In genomic region chr1:205749094-205749825, GRCh38 we compare ENCODE assay signal across 1 cellular context.
TF ChIP-seq lines count a peak whose summit lies in the region.

No MANE protein-coding gene starts in this region.

TF ChIP-seq in HepG2, 621 proteins besides CTCF, POLR2A, EP300 and RAD21 (continues in another document):
- TF ChIP-seq ZNF609 (CRISPR knock-in tag; IDR thresholded peaks at IDR 0.05; ENCODE audit: borderline replicate concordance) (no peak), ZNF788 (CRISPR knock-in tag; IDR thresholded peaks at IDR 0.05; ENCODE audit: borderline replicate concordance) (peak; percentile 91; the same call in 1 of the 2 replicates), ZNF263 (CRISPR knock-in tag; IDR thresholded peaks at IDR 0.05) (no peak), ZBTB20 (CRISPR knock-in tag; IDR thresholded peaks at IDR 0.05; ENCODE audit: borderline replicate concordance, low read depth) (peak; percentile 88; the same call in 1 of the 2 replicates), ZMYM4 (CRISPR knock-in tag; IDR thresholded peaks at IDR 0.05) (peak; percentile 84), ARNT (IDR thresholded peaks at IDR 0.05) (no peak), DPF2 (CRISPR knock-in tag; IDR thresholded peaks at IDR 0.05; ENCODE audit: borderline replicate concordance, low read depth) (no peak), ZFYVE20 (CRISPR knock-in tag; IDR thresholded peaks at IDR 0.05; ENCODE audit: borderline replicate concordance, low read depth) (no peak), HOMEZ (CRISPR knock-in tag; IDR thresholded peaks at IDR 0.05; ENCODE audit: low read depth) (peak; percentile 69), ZNF83 (CRISPR knock-in tag; IDR thresholded peaks at IDR 0.05; ENCODE audit: borderline replicate concordance) (no peak), CREB1 (IDR thresholded peaks at IDR 0.05) (no peak), CREB1 (CRISPR knock-in tag; IDR thresholded peaks at IDR 0.05) (peak; percentile 35; the same call in 1 of the 2 replicates), ZNF205 (CRISPR knock-in tag; IDR thresholded peaks at IDR 0.05) (peak; percentile 81), ZXDC (CRISPR knock-in tag; IDR thresholded peaks at IDR 0.05) (no peak), ZBTB38 (CRISPR knock-in tag; IDR thresholded peaks at IDR 0.05) (peak; percentile 68; the same call in 1 of the 2 replicates), MED8 (CRISPR knock-in tag; IDR thresholded peaks at IDR 0.05; ENCODE audit: insufficient replicate concordance) (peak; percentile 45), TFAP4 (IDR thresholded peaks at IDR 0.05; ENCODE audit: borderline replicate concordance, low read depth) (peak; percentile 58; the same call in 1 of the 2 replicates), ZMYM3 (CRISPR knock-in tag; IDR thresholded peaks at IDR 0.05) (peak; percentile 59), AHR (CRISPR knock-in tag; IDR thresholded peaks at IDR 0.05) (no peak), ZNF292 (CRISPR knock-in tag; IDR thresholded peaks at IDR 0.05; ENCODE audit: borderline replicate concordance, low read depth) (0 out of 2 replicates have a peak, but pooled peaks have one; percentile 48), CENPT (CRISPR knock-in tag; IDR thresholded peaks at IDR 0.05; ENCODE audit: low read depth) (no peak), KLF13 (CRISPR knock-in tag; IDR thresholded peaks at IDR 0.05) (peak; percentile 23; the same call in 1 of the 2 replicates), TOE1 (CRISPR knock-in tag; IDR thresholded peaks at IDR 0.05) (no peak), PHF5A (CRISPR knock-in tag; IDR thresholded peaks at IDR 0.05; ENCODE audit: low read depth, unreplicated experiment) (peak; percentile 82), MIXL1 (CRISPR knock-in tag; IDR thresholded peaks at IDR 0.05) (0 out of 2 replicates have a peak, but pooled peaks have one; percentile 38), DRAP1 (CRISPR knock-in tag; IDR thresholded peaks at IDR 0.05) (peak; percentile 55), DMTF1 (CRISPR knock-in tag; IDR thresholded peaks at IDR 0.05) (no peak), SIN3A (IDR thresholded peaks at IDR 0.05; ENCODE audit: borderline replicate concordance, low read depth, low read length) (peak; percentile 20; the same call in 1 of the 2 replicates), SP5 (CRISPR knock-in tag; IDR thresholded peaks at IDR 0.05; ENCODE audit: borderline replicate concordance, low read depth) (peak; percentile 84), KAT8 (CRISPR knock-in tag; IDR thresholded peaks at IDR 0.05) (peak; percentile 60), XRCC5 (optimal IDR thresholded peaks at IDR 0.05; ENCODE audit: low read length) (peak; percentile 81), SMC3 (IDR thresholded peaks at IDR 0.05; ENCODE audit: low read length) (no peak), ZNF101 (CRISPR knock-in tag; IDR thresholded peaks at IDR 0.05; ENCODE audit: borderline replicate concordance, low read depth) (no peak), SALL2 (CRISPR knock-in tag; IDR thresholded peaks at IDR 0.05) (0 out of 2 replicates have a peak, but pooled peaks have one; percentile 56), SMAD3 (CRISPR knock-in tag; IDR thresholded peaks at IDR 0.05) (no peak), POGZ (CRISPR knock-in tag; IDR thresholded peaks at IDR 0.05) (peak; percentile 87), PREB (CRISPR knock-in tag; IDR thresholded peaks at IDR 0.05) (no peak), ZNF691 (CRISPR knock-in tag; IDR thresholded peaks at IDR 0.05; ENCODE audit: borderline replicate concordance, low read depth) (0 out of 2 replicates have a peak, but pooled peaks have one; percentile 19), ZNF430 (CRISPR knock-in tag; IDR thresholded peaks at IDR 0.05) (peak; percentile 75; the same call in 1 of the 2 replicates), KDM5A (IDR thresholded peaks at IDR 0.05; ENCODE audit: borderline replicate concordance, low read length) (peak; percentile 78; the same call in 1 of the 2 replicates), ZNF17 (CRISPR knock-in tag; IDR thresholded peaks at IDR 0.05) (no peak), IKZF4 (CRISPR knock-in tag; IDR thresholded peaks at IDR 0.05; ENCODE audit: borderline replicate concordance, low read depth, not compliant biosample characterization) (no peak), CHD4 (IDR thresholded peaks at IDR 0.05; ENCODE audit: borderline replicate concordance, low read length) (no peak), ZNF512 (CRISPR knock-in tag; IDR thresholded peaks at IDR 0.05) (no peak), CC2D1A (CRISPR knock-in tag; IDR thresholded peaks at IDR 0.05) (no peak), ZNF557 (CRISPR knock-in tag; IDR thresholded peaks at IDR 0.05) (no peak), THAP11 (CRISPR knock-in tag; IDR thresholded peaks at IDR 0.05) (peak; percentile 65; the same call in 1 of the 2 replicates), MIER3 (CRISPR knock-in tag; IDR thresholded peaks at IDR 0.05; ENCODE audit: borderline replicate concordance) (peak; percentile 50; the same call in 1 of the 2 replicates), RFXANK (CRISPR knock-in tag; IDR thresholded peaks at IDR 0.05) (no peak), ZNF597 (CRISPR knock-in tag; IDR thresholded peaks at IDR 0.05) (no peak)
